35 cellular contexts compared by ENCODE assay signal in the genomic region with DNA sequence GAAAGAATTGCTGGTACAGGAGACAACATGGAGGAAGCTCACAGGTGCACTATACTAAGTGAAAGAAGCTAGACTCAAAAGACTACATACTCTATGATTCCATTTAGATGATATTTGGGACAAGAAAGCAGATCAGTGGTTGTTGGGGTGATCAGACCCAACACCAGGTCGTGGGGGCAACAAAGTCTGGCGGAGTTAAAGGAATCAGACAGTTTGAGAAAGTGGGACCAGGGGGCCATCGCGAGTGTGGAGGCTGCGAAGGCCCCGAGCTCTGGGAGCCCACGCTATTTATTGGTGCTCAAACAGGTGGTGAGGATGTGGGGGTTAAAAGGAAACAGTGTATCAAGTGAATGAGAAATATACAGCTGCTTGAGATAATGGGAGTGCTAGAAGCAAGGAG.
"Had no signal": no experiment of that assay in that cellular context is flagged by ENCODE, and none has a peak within 500 bp of the region (broad histone marks: within the 10 kb centered on the region; RNA-seq: fewer than 3 reads in every experiment).

No MANE protein-coding gene starts in this region.

- H3K36me3 ChIP-seq: MG63 had no signal

- H3K27me3 ChIP-seq: MG63 had no signal

- DNase-seq: Karpas-422, Kasumi-1, MG63, MM.1S, MV-4-11, NCI-H1048, NCI-H1092, NCI-H1092 treated with DMSO at 0.1 percent for 48 hours, NCI-H1105, NCI-H1105 treated with DMSO at 0.1 percent for 48 hours, NCI-H1417, NCI-H1417 treated with DMSO at 0.1 percent for 48 hours, NCI-H1436, NCI-H1436 treated with DMSO at 0.1 percent for 48 hours, NCI-H146, NCI-H1694, NCI-H1694 treated with DMSO at 0.1 percent for 48 hours, NCI-H187, NCI-H187 treated with DMSO at 0.1 percent for 48 hours, NCI-H1930, NCI-H2029, NCI-H2029 treated with DMSO at 0.1 percent for 48 hours, NCI-H2081, NCI-H2081 treated with DMSO at 0.1 percent for 48 hours, NCI-H2107, NCI-H2171, NCI-H2171 treated with DMSO at 0.1 percent for 48 hours, NCI-H2227 treated with DMSO at 0.1 percent for 48 hours, NCI-H226, NCI-H345, NCI-H446, NCI-H446 treated with DMSO at 0.1 percent for 48 hours, NCI-H510A, NCI-H510A treated with DMSO at 0.1 percent for 48 hours, NCI-H524 had no signal

- H3K4me3 ChIP-seq: MG63 had no signal
